8 cellular contexts compared by ENCODE assay signal in genomic region chr11:57530596-57531507, GRCh38. TPM values are rescaled to one million over a fixed set of nuclear protein-coding genes. Genes with fewer than 3 reads are reported as not detected.
DNase-seq lines count a peak whose midpoint lies in the region; ATAC-seq and TF ChIP-seq lines count a peak whose summit lies in the region.

Gene TIMM10 (minus strand): TSS chr11:57530754. CDS start chr11:57530189, 565 bp downstream.

- H3K4me3 ChIP-seq in SK-N-SH (ENCODE audit: low read depth in 2 of 2, low read length in 1 of 2) (peak within 1 kb of the TSS; percentile 83 to 95), gastroesophageal sphincter (peak within 1 kb of the TSS; percentile 41 to 66), neutrophil (ENCODE audit: low read depth in 1 of 2, low read length in 1 of 2) (peak within 1 kb of the TSS; percentile 74 to 75)

- H3K9me2 ChIP-seq in SK-N-SH: no peaks in the 10 kb centered on the region

- H4K20me1 ChIP-seq in SK-N-SH (ENCODE audit: insufficient read depth): no peaks in the 10 kb centered on the region; the same call in 1 of the 2 replicates

- H3K36me3 ChIP-seq in SK-N-SH (replicated peaks in 1 of 2; ENCODE audit: control insufficient read depth in 1 of 2, insufficient read depth in 2 of 2, low read length in 1 of 2) (peaks cover 0 to 12% of the 10 kb centered on the region in 2 experiments), gastroesophageal sphincter (peaks cover 0 to 17% of the 10 kb centered on the region in 2 donors), neutrophil (no peaks in the 10 kb centered on the region)

- ATAC-seq in HG02571 (IDR thresholded peaks at IDR 0.05; ENCODE audit: unreplicated experiment): peak; percentile 98
- ATAC-seq in gastroesophageal sphincter: peak; percentile 96

- TF ChIP-seq POLR2A in gastroesophageal sphincter (IDR thresholded peaks at IDR 0.05): peak in 1 of 2 donors; percentile 8

- H3K4me2 ChIP-seq in SK-N-SH: peak within 1 kb of the TSS; percentile 91

- TF ChIP-seq CTCF in SK-N-SH (IDR thresholded peaks at IDR 0.05): no peak
- TF ChIP-seq CTCF in gastroesophageal sphincter (IDR thresholded peaks at IDR 0.05): peak in 1 of 4 experiments; percentile 8
- no peak for TF ChIP-seq CTCF in neutrophil (IDR thresholded peaks at IDR 0.05)

- TF ChIP-seq EP300 in SK-N-SH (IDR thresholded peaks at IDR 0.05; ENCODE audit: borderline replicate concordance in 1 of 2, low read depth in 1 of 2, low read length in 1 of 2) (peak in 1 of 2 experiments; percentile 33; a peak in 1 of 4 replicates), gastroesophageal sphincter (IDR thresholded peaks at IDR 0.05) (no peak)

- H3F3A ChIP-seq in SK-N-SH (replicated peaks; ENCODE audit: insufficient read depth): no peaks in the 10 kb centered on the region

- POLR2A ChIA-PET in SK-N-SH (lab: Yijun Ruan, JAX): interaction anchor here (0.6 to 1.2 kb wide), 3 partner anchors 35 to 101 kb away, joined by 3 to 4 read pairs (median 3); no protein-coding TSS in a partner anchor

- H3K27ac ChIP-seq in SK-N-SH (ENCODE audit: low read depth in 2 of 2, low read length in 1 of 2) (peak within 1 kb of the TSS; percentile 11 to 71; a peak in 3 of 4 replicates), gastroesophageal sphincter (peak within 1 kb of the TSS; percentile 21 to 84 (median 70)), neutrophil (peak within 1 kb of the TSS; percentile 77), substantia nigra (ENCODE audit: low read depth, low read length, poor library complexity, severe bottlenecking) (peak within 1 kb of the TSS; percentile 69)

- 1% methylated on average over 46 of the region's 49 CpGs for WGBS in SK-N-SH (ENCODE audit: low lambda C conversion rate)
- 1 to 2% methylated on average over 15 to 21 of the region's 49 CpGs for WGBS in gastroesophageal sphincter (ENCODE audit: low coverage in 1 of 2), 2 donors

- peaks cover 22% of the 10 kb centered on the region for H3K79me2 ChIP-seq in SK-N-SH (ENCODE audit: insufficient read depth)

- H3K4me1 ChIP-seq in SK-N-SH (ENCODE audit: control insufficient read depth in 1 of 2, insufficient read depth in 2 of 2, low read depth in 1 of 2, low read length in 1 of 2) (peaks cover 0 to 9% of the 10 kb centered on the region in 2 experiments; a peak in 2 of 4 replicates), gastroesophageal sphincter (peaks cover 3 to 30% (median 11%) of the 10 kb centered on the region in 3 donors), neutrophil (ENCODE audit: control insufficient read depth in 1 of 2, insufficient read depth in 1 of 2, low read depth in 1 of 2, low read length in 1 of 2) (peaks cover 22 to 25% of the 10 kb centered on the region in 2 experiments)

- H3K9ac ChIP-seq in SK-N-SH: peak within 1 kb of the TSS; percentile 82

- CTCF ChIA-PET in SK-N-SH (lab: Yijun Ruan, JAX): interaction anchor here (1.3 to 14.1 kb wide), 8 partner anchors 15 to 181 kb away, joined by 3 to 517 read pairs (median 6); partner anchors contain the start of genes RTN4RL2, SLC43A1 and UBE2L6

- peak; percentile 89 for DNase-seq in GM04504 (ENCODE audit: low read depth)
- peak; percentile 96 for DNase-seq in NCI-H1048 (lab: John Stamatoyannopoulos, UW)
- peak; percentile 88 for DNase-seq in SK-N-SH
- peak; percentile 90 for DNase-seq in activated naive CD4-positive, alpha-beta T cell treated with anti-CD3 and anti-CD28 coated beads, Interleukin-2, amount 50 U/mL, for 16 hours
- DNase-seq in substantia nigra (lab: John Stamatoyannopoulos, UW): peak; percentile 41 to 97 (median 90)

- peak within 1 kb of the TSS; percentile 94 for H2AFZ ChIP-seq in SK-N-SH (ENCODE audit: low read depth)

- 0 out of 2 replicates have a peak, but pooled peaks have one; percentile 9 for TF ChIP-seq RAD21 in SK-N-SH (IDR thresholded peaks at IDR 0.05; ENCODE audit: low read length)

- H3K27me3 ChIP-seq in SK-N-SH (ENCODE audit: insufficient read depth) (no peaks in the 10 kb centered on the region), gastroesophageal sphincter (no peaks in the 10 kb centered on the region), neutrophil (no peaks in the 10 kb centered on the region)

- no peaks in the 10 kb centered on the region for H3K9me3 ChIP-seq in SK-N-SH
- H3K9me3 ChIP-seq in gastroesophageal sphincter: no peaks in the 10 kb centered on the region
- H3K9me3 ChIP-seq in neutrophil: no peaks in the 10 kb centered on the region

TF ChIP-seq in SK-N-SH, 30 proteins besides CTCF, POLR2A, EP300 and RAD21 (continues in another document):
- no peak for TF ChIP-seq EZH2phosphoT487 (IDR thresholded peaks at IDR 0.05; ENCODE audit: borderline replicate concordance, low read depth)
- TF ChIP-seq YY1 (IDR thresholded peaks at IDR 0.05; ENCODE audit: low read depth): peak; percentile 34; the same call in 1 of the 2 replicates
- peak; percentile 84 for TF ChIP-seq USF1 (IDR thresholded peaks at IDR 0.05; ENCODE audit: borderline replicate concordance, low read depth)
- no peak for TF ChIP-seq NRF1 (IDR thresholded peaks at IDR 0.05; ENCODE audit: low read depth, low read length)
- TF ChIP-seq FOSL2 (IDR thresholded peaks at IDR 0.05; ENCODE audit: borderline replicate concordance, low read depth): no peak
- TF ChIP-seq, protein P1, sequence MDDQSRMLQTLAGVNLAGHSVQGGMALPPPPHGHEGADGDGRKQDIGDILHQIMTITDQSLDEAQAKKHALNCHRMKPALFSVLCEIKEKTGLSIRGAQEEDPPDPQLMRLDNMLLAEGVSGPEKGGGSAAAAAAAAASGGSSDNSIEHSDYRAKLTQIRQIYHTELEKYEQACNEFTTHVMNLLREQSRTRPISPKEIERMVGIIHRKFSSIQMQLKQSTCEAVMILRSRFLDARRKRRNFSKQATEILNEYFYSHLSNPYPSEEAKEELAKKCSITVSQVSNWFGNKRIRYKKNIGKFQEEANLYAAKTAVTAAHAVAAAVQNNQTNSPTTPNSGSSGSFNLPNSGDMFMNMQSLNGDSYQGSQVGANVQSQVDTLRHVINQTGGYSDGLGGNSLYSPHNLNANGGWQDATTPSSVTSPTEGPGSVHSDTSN (IDR thresholded peaks at IDR 0.05): peak; percentile 37
- TF ChIP-seq FOXJ3 (CRISPR knock-in tag; IDR thresholded peaks at IDR 0.05): no peak
- TF ChIP-seq TCF12 (IDR thresholded peaks at IDR 0.05): peak; percentile 42; the same call in 1 of the 2 replicates
- TF ChIP-seq USF2 (IDR thresholded peaks at IDR 0.05; ENCODE audit: borderline replicate concordance, low read depth, low read length): no peak; the same call in 1 of the 2 replicates
- TF ChIP-seq SIN3A (IDR thresholded peaks at IDR 0.05; ENCODE audit: borderline replicate concordance, low read depth, low read length): peak; percentile 98
- TF ChIP-seq POLR2AphosphoS5 (IDR thresholded peaks at IDR 0.05; ENCODE audit: low read depth, low read length): peak; percentile 82
- no peak for TF ChIP-seq GATA2 (CRISPR knock-in tag; IDR thresholded peaks at IDR 0.05)
- TF ChIP-seq CHD2 (IDR thresholded peaks at IDR 0.05; ENCODE audit: low read length, partially characterized antibody): peak; percentile 84
- TF ChIP-seq NFIC (IDR thresholded peaks at IDR 0.05; ENCODE audit: borderline replicate concordance): no peak
- peak; percentile 93 for TF ChIP-seq GABPA (IDR thresholded peaks at IDR 0.05; ENCODE audit: low read depth)
- no peak for TF ChIP-seq SMC3 (IDR thresholded peaks at IDR 0.05; ENCODE audit: low read depth, low read length)
- 0 out of 2 replicates have a peak, but pooled peaks have one; percentile 37 for TF ChIP-seq RCOR1 (IDR thresholded peaks at IDR 0.05; ENCODE audit: low read length)
- TF ChIP-seq MEF2A (IDR thresholded peaks at IDR 0.05; ENCODE audit: borderline replicate concordance, low read depth): no peak
- peak; percentile 65 for TF ChIP-seq TAF1 (IDR thresholded peaks at IDR 0.05; ENCODE audit: borderline replicate concordance, low read depth, low read length)

RNA-seq across cellular contexts. Expression of gene TIMM10, which starts in this region (rescaled TPM):
- polyA plus RNA-seq in SK-N-SH (2012; rRNA removed): 179 and 189 TPM in 2 replicates
- polyA plus RNA-seq in SK-N-SH (2012; cell fraction: cytosol; rRNA removed): 164 and 176 TPM in 2 replicates
- 53.8 and 76.0 TPM in 2 replicates for polyA plus RNA-seq in SK-N-SH (2012; cell fraction: nucleus; rRNA removed)
- 10 to 100 TPM; 23.5 to 29.0 (median 27.9) TPM for total RNA-seq in gastroesophageal sphincter

Comparison
In these comparisons a context has a peak if more than half of its experiments do, and no peak if none do; other contexts are left out.
1. Peak in every context shown above with its lines: DNase-seq, ATAC-seq, H3K4me3 ChIP-seq and H3K27ac ChIP-seq.